11 cellular contexts compared by ENCODE assay signal in genomic region chr17:48143629-48144028, GRCh38.
"Had no signal": no experiment of that assay in that cellular context is flagged by ENCODE, and none has a peak within 500 bp of the region (broad histone marks: within the 10 kb centered on the region; RNA-seq: fewer than 3 reads in every experiment).

No MANE protein-coding gene starts in this region.

- H3K4me1 ChIP-seq: ascending aorta, parathyroid adenoma had no signal

- H3K27me3 ChIP-seq: ascending aorta had no signal

- H3K27ac ChIP-seq: ascending aorta, parathyroid adenoma, skin epidermis had no signal

- H3K27ac Mint-ChIP-seq: activated naive CD8-positive, alpha-beta T cell treated with anti-CD3 and anti-CD28 coated beads, Interleukin-2, amount 50 U/mL, for 24 hours had no signal

- H3K4me3 Mint-ChIP-seq: activated naive CD8-positive, alpha-beta T cell treated with anti-CD3 and anti-CD28 coated beads, Interleukin-2, amount 50 U/mL, for 24 hours; naive thymus-derived CD4-positive, alpha-beta T cell had no signal

- H3K4me3 ChIP-seq: ascending aorta, skin epidermis had no signal

- DNase-seq: activated CD4-positive, alpha-beta T cell treated with anti-CD3 and anti-CD28 coated beads, Interleukin-2, amount 50 U/mL, for 48 hours; activated CD4-positive, CD25-positive, alpha-beta regulatory T cell treated with anti-CD3 and anti-CD28 coated beads, Interleukin-2, amount 50 U/mL, for 72 hours; activated naive CD4-positive, alpha-beta T cell treated with Interleukin-2 at 50 U/mL for 16 hours; activated naive CD8-positive, alpha-beta T cell treated with anti-CD3 and anti-CD28 coated beads, Interleukin-2, amount 50 U/mL, for 24 hours; foreskin melanocyte; head of caudate nucleus; naive thymus-derived CD4-positive, alpha-beta T cell; stimulated activated CD4-positive, alpha-beta T cell treated with anti-CD3 and anti-CD28 coated beads, Interleukin-4, amount 100 ng/mL, for 4 hours had no signal

- H3K36me3 ChIP-seq: ascending aorta had no signal

- H3K9me3 Mint-ChIP-seq: activated naive CD8-positive, alpha-beta T cell treated with anti-CD3 and anti-CD28 coated beads, Interleukin-2, amount 50 U/mL, for 24 hours; naive thymus-derived CD4-positive, alpha-beta T cell had no signal

- H3K27me3 Mint-ChIP-seq: activated naive CD8-positive, alpha-beta T cell treated with anti-CD3 and anti-CD28 coated beads, Interleukin-2, amount 50 U/mL, for 24 hours; naive thymus-derived CD4-positive, alpha-beta T cell had no signal

- H3K9me3 ChIP-seq: ascending aorta had no signal

- ATAC-seq: activated naive CD8-positive, alpha-beta T cell treated with anti-CD3 and anti-CD28 coated beads, Interleukin-2, amount 50 U/mL, for 24 hours; naive thymus-derived CD4-positive, alpha-beta T cell had no signal
